ENCODE assay signal across 8 cellular contexts in the genomic region with DNA sequence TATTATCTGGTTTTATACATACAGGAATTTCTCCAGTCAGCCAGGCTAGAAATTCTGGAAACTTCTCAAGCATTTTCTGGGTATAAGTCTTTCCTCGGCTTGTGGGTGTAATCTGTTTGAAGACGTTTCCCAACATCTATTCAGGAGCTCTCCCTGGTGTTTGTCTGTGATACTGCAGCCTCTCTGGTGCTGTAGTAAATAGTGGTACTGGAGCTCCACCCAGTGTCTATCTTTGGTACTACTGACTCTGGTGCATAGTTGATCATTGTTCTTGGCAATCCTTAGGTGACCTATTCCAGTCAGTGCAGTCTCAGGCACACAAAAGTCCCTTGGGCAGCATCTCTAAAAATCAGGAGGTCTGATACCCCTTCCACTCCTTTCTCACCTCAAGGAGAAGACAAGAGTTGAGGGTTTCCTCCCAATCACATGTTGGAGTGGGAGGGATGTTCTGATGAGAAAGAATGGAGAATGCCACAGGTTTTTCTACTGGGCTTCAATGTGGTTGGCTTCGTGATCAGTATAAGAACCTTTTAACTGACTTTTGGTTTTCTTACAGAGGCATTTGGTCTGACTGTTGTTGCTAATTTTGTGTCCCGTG.
A peak's percentile ranks its signal among the peaks of the same experiment; 100 is the strongest.
DNase-seq lines count a peak whose midpoint lies in the region; ATAC-seq and TF ChIP-seq lines count a peak whose summit lies in the region.

No MANE protein-coding gene starts in this region.

- intact Hi-C loops in left lung (cut with DNase I): loop anchor here in 1 of 2 donors (5.0 kb wide), 1 partner anchor 172 kb away; no protein-coding TSS in a partner anchor

- H3K4me1 ChIP-seq in left lung: peaks cover 0 to 3% of the 10 kb centered on the region in 2 donors

- H3K9me3 ChIP-seq in left lung: peaks cover 0 to 18% of the 10 kb centered on the region in 2 donors

- H3K4me3 ChIP-seq in left lung: no peak overlapping the region

- ATAC-seq in GM18907 (IDR thresholded peaks at IDR 0.05; ENCODE audit: unreplicated experiment) (peak; percentile 90), HG03159 (IDR thresholded peaks at IDR 0.05; ENCODE audit: unreplicated experiment) (peak; percentile 92), left lung (peak; percentile 100)

- peak; percentile 82 for DNase-seq in Ammon's horn (ENCODE audit: low spot score)
- peak; percentile 0 for DNase-seq in NCI-H345 treated with DMSO at 0.1 percent for 48 hours (lab: John Stamatoyannopoulos, UW; ENCODE audit: unreplicated experiment)
- DNase-seq in activated CD4-positive, CD25-positive, alpha-beta regulatory T cell treated with anti-CD3 and anti-CD28 coated beads, Interleukin-2, amount 50 U/mL, for 72 hours: peak; percentile 73
- DNase-seq in cerebellar cortex (ENCODE audit: low spot score): peak; percentile 72
- peak in 1 of 2 donors; percentile 73 for DNase-seq in left lung
- peak; percentile 72 for DNase-seq in stimulated activated CD8-positive, alpha-beta memory T cell treated with anti-CD3 and anti-CD28 coated beads, Interleukin-12 subunit alpha, Interleukin-12 subunit beta, amount 100 ng/mL, for 1 hour (ENCODE audit: low read depth)

- peak; percentile 98 for TF ChIP-seq CTCF in left lung (IDR thresholded peaks at IDR 0.05)

- H3K27me3 ChIP-seq in left lung: no peaks in the 10 kb centered on the region

- H3K36me3 ChIP-seq in left lung: no peaks in the 10 kb centered on the region

- H3K27ac ChIP-seq in left lung: no peak overlapping the region
